ENCODE assay signal across 8 cellular contexts in genomic region chr17:49707246-49707607, GRCh38. TPM values are rescaled to one million over a fixed set of nuclear protein-coding genes. Genes with fewer than 3 reads are reported as not detected.
A peak's percentile ranks its signal among the peaks of the same experiment; 100 is the strongest.
DNase-seq lines count a peak whose midpoint lies in the region; ATAC-seq and TF ChIP-seq lines count a peak whose summit lies in the region.

No MANE protein-coding gene starts in this region.

- H3K27ac Mint-ChIP-seq in nephron = peak overlapping the region; percentile 98 to 99 (median 99)

- no peaks in the 10 kb centered on the region for H3K9me3 Mint-ChIP-seq in nephron

- H3K9me3 ChIP-seq in SK-N-MC (ENCODE audit: low read depth, low read length) (no peaks in the 10 kb centered on the region), duodenal mucosa (ENCODE audit: control insufficient read depth in 1 of 2, low read length in 2 of 2) (no peaks in the 10 kb centered on the region)

- H3K36me3 Mint-ChIP-seq in nephron (ENCODE audit: low read depth) = peaks cover 33% of the 10 kb centered on the region

- H3K36me3 ChIP-seq in H7 (replicated peaks; ENCODE audit: control insufficient read depth, insufficient read depth, low read length) (peaks cover 23% of the 10 kb centered on the region), SK-N-MC (ENCODE audit: insufficient read depth, low read length) (peaks cover 36% of the 10 kb centered on the region), duodenal mucosa (ENCODE audit: control insufficient read depth in 1 of 2, insufficient read depth in 2 of 2, low read length in 2 of 2) (peaks cover 35 to 41% of the 10 kb centered on the region in 2 donors)

- TF ChIP-seq CTCF in nephron (IDR thresholded peaks at IDR 0.05; ENCODE audit: unreplicated experiment in 3 of 3) = no peak

- H3K4me1 ChIP-seq in duodenal mucosa (ENCODE audit: control insufficient read depth in 1 of 2, insufficient read depth in 2 of 2, low read length in 2 of 2) = peaks cover 29 to 44% of the 10 kb centered on the region in 2 donors

- H3K9ac ChIP-seq in SK-N-MC (ENCODE audit: insufficient read length) = peak overlapping the region; percentile 89
- H3K9ac ChIP-seq in duodenal mucosa (ENCODE audit: low read depth in 1 of 2, low read length in 2 of 2) = peak overlapping the region; percentile 85 to 97

- H3K4me3 Mint-ChIP-seq in nephron = peak overlapping the region; percentile 88 to 97 (median 94)

- DNase-seq in H7 = peak; percentile 56
- DNase-seq in SK-N-MC (ENCODE audit: low read depth, low spot score) = no peak
- no peak for DNase-seq in DMS79 (lab: John Stamatoyannopoulos, UW)

- H3K4me1 Mint-ChIP-seq in nephron = peaks cover 33% of the 10 kb centered on the region

- ATAC-seq in HG03432 (IDR thresholded peaks at IDR 0.05; ENCODE audit: unreplicated experiment) (no peak), HG03097 (IDR thresholded peaks at IDR 0.05; ENCODE audit: low FRiP score, unreplicated experiment) (no peak), GM18519 (IDR thresholded peaks at IDR 0.05; ENCODE audit: low FRiP score, unreplicated experiment) (no peak)

- H3K4me3 ChIP-seq in H7 (ENCODE audit: insufficient read depth, low read depth, low read length) (peak overlapping the region; percentile 76), SK-N-MC (peak overlapping the region; percentile 91), duodenal mucosa (ENCODE audit: low read depth in 1 of 2, low read length in 2 of 2) (peak overlapping the region; percentile 84 to 96)

- H3K27me3 Mint-ChIP-seq in nephron (ENCODE audit: low read depth) = no peaks in the 10 kb centered on the region

- H3K27ac ChIP-seq in SK-N-MC = peak overlapping the region; percentile 90; the same call in 1 of the 2 replicates
- no peak overlapping the region for H3K27ac ChIP-seq in duodenal mucosa (ENCODE audit: low read depth, low read length)

- no peaks in the 10 kb centered on the region for H3K27me3 ChIP-seq in H7 (ENCODE audit: control insufficient read depth, insufficient read depth, low read length)
- H3K27me3 ChIP-seq in duodenal mucosa (ENCODE audit: control insufficient read depth in 1 of 2, insufficient read depth in 2 of 2, low read length in 2 of 2) = no peaks in the 10 kb centered on the region

RNA-seq across cellular contexts. Expression of gene SLC35B1, which starts 0.5 kb away (rescaled TPM):
- 57.6 and 76.6 TPM in 2 replicates for total RNA-seq in H7 (2014; rRNA removed; shearing (Covaris generic))

RNA-seq across cellular contexts. Expression of gene SPOP, which starts 29.3 kb away (rescaled TPM):
- total RNA-seq in H7 (2014; rRNA removed; shearing (Covaris generic)) = 16.1 and 26.2 TPM in 2 replicates

RNA-seq across cellular contexts. Expression of gene FAM117A, which starts 56.7 kb away (rescaled TPM):
- total RNA-seq in H7 (2014; rRNA removed; shearing (Covaris generic)) = 21.8 and 24.3 TPM in 2 replicates
